In genomic region chr17:42878924-42879595, GRCh38 we compare ENCODE assay signal across 23 cellular contexts. TPM values are rescaled to one million over a fixed set of nuclear protein-coding genes. Genes with fewer than 3 reads are reported as not detected.
"Had no signal": no experiment of that assay in that cellular context is flagged by ENCODE, and none has a peak within 500 bp of the region (broad histone marks: within the 10 kb centered on the region; RNA-seq: fewer than 3 reads in every experiment).

No MANE protein-coding gene starts in this region.

- H3K4me1 ChIP-seq: heart left ventricle, right atrium auricular region, suprapubic skin, upper lobe of right lung, vagina had no signal

- H3K27me3 ChIP-seq: right atrium auricular region, thyroid gland, upper lobe of right lung, vagina had no signal

- H3K4me3 Mint-ChIP-seq: naive thymus-derived CD8-positive, alpha-beta T cell had no signal

- H3K27ac ChIP-seq: right atrium auricular region, suprapubic skin, thyroid gland, upper lobe of right lung, vagina had no signal

- H3K9me3 ChIP-seq: heart left ventricle, mucosa of descending colon, right atrium auricular region, suprapubic skin, thyroid gland, upper lobe of right lung, vagina had no signal

- H3K36me3 ChIP-seq: heart left ventricle, right atrium auricular region, suprapubic skin, thyroid gland, upper lobe of right lung, vagina had no signal

- H3K4me3 ChIP-seq: heart left ventricle, mucosa of descending colon, right atrium auricular region, suprapubic skin, thyroid gland, upper lobe of right lung, vagina had no signal

- DNase-seq: effector memory CD4-positive, alpha-beta T cell; heart left ventricle; hippocampal formation; kidney glomerular epithelial cell; mammary epithelial cell; mucosa of descending colon; naive thymus-derived CD8-positive, alpha-beta T cell; small intestine; stimulated activated CD4-positive, alpha-beta T cell treated with anti-CD3 and anti-CD28 coated beads, Interleukin-2, amount 100 ng/mL, for 48 hours; stimulated activated naive CD4-positive, alpha-beta T cell treated with Interleukin-2 at 50 U/mL for 16 hours; thyroid gland; upper lobe of right lung had no signal

- H3K27ac Mint-ChIP-seq: naive thymus-derived CD8-positive, alpha-beta T cell had no signal

- H3K9me3 Mint-ChIP-seq: naive thymus-derived CD8-positive, alpha-beta T cell had no signal

- ATAC-seq: esophagus mucosa; heart left ventricle; naive thymus-derived CD8-positive, alpha-beta T cell had no signal

- FAIRE-seq: endometrium, frontal cortex, small intestine had no signal

- H3K36me3 Mint-ChIP-seq: naive thymus-derived CD8-positive, alpha-beta T cell had no signal

- H3K4me1 Mint-ChIP-seq: naive thymus-derived CD8-positive, alpha-beta T cell had no signal

RNA-seq across cellular contexts. Expression of gene G6PC1, which starts 21.5 kb away (rescaled TPM):
- total RNA-seq: esophagus mucosa; fibroblast of lung; frontal cortex; glomerular endothelial cell; heart left ventricle; lower leg skin; mammary epithelial cell; naive thymus-derived CD8-positive, alpha-beta T cell; osteocyte; right atrium auricular region; suprapubic skin; thyroid gland; upper lobe of right lung; vagina had no signal
- polyA plus RNA-seq: fibroblast of lung; heart left ventricle; mammary epithelial cell; naive thymus-derived CD8-positive, alpha-beta T cell; neural cell had no signal
